In genomic region chr9:110185806-110186205, GRCh38 we compare ENCODE assay signal across 34 cellular contexts. TPM values are rescaled to one million over a fixed set of nuclear protein-coding genes. Genes with fewer than 3 reads are reported as not detected.
"Had no signal": no experiment of that assay in that cellular context is flagged by ENCODE, and none has a peak within 500 bp of the region (broad histone marks: within the 10 kb centered on the region; RNA-seq: fewer than 3 reads in every experiment).

No MANE protein-coding gene starts in this region.

- H3K4me1 Mint-ChIP-seq: stimulated activated naive CD8-positive, alpha-beta T cell treated with anti-CD3 and anti-CD28 coated beads, Interleukin-15, amount 100 ng/mL, for 72 hours had no signal

- H3K4me2 ChIP-seq: hepatocyte, smooth muscle cell had no signal

- H3K27ac Mint-ChIP-seq: memory B cell; naive thymus-derived CD4-positive, alpha-beta T cell; natural killer cell treated with Interleukin-12 subunit alpha and Interleukin-12 subunit beta and Interleukin-15 and Interleukin-18, amount 100 ng/mL, for 72 hours; progenitor cell of endocrine pancreas; stimulated activated memory B cell treated with anti-CD40 and anti-IgM and Interleukin-4, amounts not matched to agents 10 μg/mL and 1 μg/mL and 100 μg/mL, for 72 hours; stimulated activated naive CD8-positive, alpha-beta T cell treated with anti-CD3 and anti-CD28 coated beads, Interleukin-15, amount 100 ng/mL, for 72 hours had no signal

- H3K4me3 ChIP-seq: hepatocyte, left lung, lung, mucosa of descending colon, ovary, right atrium auricular region, right lobe of liver, smooth muscle cell, tibial nerve, upper lobe of left lung, vagina had no signal

- DNase-seq: kidney; left colon; left lung; midbrain; mucosa of descending colon; naive thymus-derived CD4-positive, alpha-beta T cell; ovary; right lobe of liver; stimulated activated CD4-positive, alpha-beta T cell treated with anti-CD3 and anti-CD28 coated beads, Interleukin-1b, Interleukin-23, amount 100 ng/mL, for 48 hours; stimulated activated CD4-positive, alpha-beta T cell treated with anti-CD3 and anti-CD28 coated beads, Interleukin-2, amount 100 ng/mL, for 48 hours; stimulated activated CD4-positive, alpha-beta T cell treated with anti-CD3 and anti-CD28 coated beads, Interleukin-4, amount 100 ng/mL, for 4 hours; stimulated activated CD8-positive, alpha-beta memory T cell treated with anti-CD3 and anti-CD28 coated beads, Interleukin-4, amount 100 ng/mL, for 48 hours; stimulated activated naive CD4-positive, alpha-beta T cell treated with Interleukin-2 at 50 U/mL for 16 hours; stimulated activated naive CD8-positive, alpha-beta T cell treated with anti-CD3 and anti-CD28 coated beads, Interleukin-15, amount 100 ng/mL, for 72 hours; substantia nigra had no signal

- H3K9me3 Mint-ChIP-seq: natural killer cell treated with Interleukin-12 subunit alpha and Interleukin-12 subunit beta and Interleukin-15 and Interleukin-18, amount 100 ng/mL, for 72 hours had no signal

- H3K36me3 ChIP-seq: left lung, ovary, right atrium auricular region, right lobe of liver, tibial nerve, upper lobe of left lung, vagina had no signal

- H3K27me3 ChIP-seq: hepatocyte, left lung, ovary, right atrium auricular region, right lobe of liver, tibial nerve, upper lobe of left lung, vagina had no signal

- H3K79me2 ChIP-seq: hepatocyte had no signal

- H3K27me3 Mint-ChIP-seq: progenitor cell of endocrine pancreas; stimulated activated memory B cell treated with anti-CD40 and anti-IgM and Interleukin-4, amounts not matched to agents 10 μg/mL and 1 μg/mL and 100 μg/mL, for 72 hours; stimulated activated naive CD8-positive, alpha-beta T cell treated with anti-CD3 and anti-CD28 coated beads, Interleukin-15, amount 100 ng/mL, for 72 hours had no signal

- H3K36me3 Mint-ChIP-seq: natural killer cell treated with Interleukin-12 subunit alpha and Interleukin-12 subunit beta and Interleukin-15 and Interleukin-18, amount 100 ng/mL, for 72 hours; stimulated activated memory B cell treated with anti-CD40 and anti-IgM and Interleukin-4, amounts not matched to agents 10 μg/mL and 1 μg/mL and 100 μg/mL, for 72 hours had no signal

- H2AFZ ChIP-seq: hepatocyte had no signal

- H3K27ac ChIP-seq: hepatocyte, left lung, ovary, right atrium auricular region, right lobe of liver, tibial nerve, upper lobe of left lung, vagina had no signal

- H3K4me3 Mint-ChIP-seq: memory B cell; naive thymus-derived CD4-positive, alpha-beta T cell; natural killer cell treated with Interleukin-12 subunit alpha and Interleukin-12 subunit beta and Interleukin-15 and Interleukin-18, amount 100 ng/mL, for 72 hours; stimulated activated memory B cell treated with anti-CD40 and anti-IgM and Interleukin-4, amounts not matched to agents 10 μg/mL and 1 μg/mL and 100 μg/mL, for 72 hours; stimulated activated naive CD8-positive, alpha-beta T cell treated with anti-CD3 and anti-CD28 coated beads, Interleukin-15, amount 100 ng/mL, for 72 hours had no signal

- FAIRE-seq: kidney had no signal

- ATAC-seq: left colon; left lung; mucosa of descending colon; naive thymus-derived CD4-positive, alpha-beta T cell; natural killer cell treated with Interleukin-12 subunit alpha and Interleukin-12 subunit beta and Interleukin-15 and Interleukin-18, amount 100 ng/mL, for 72 hours; right lobe of liver; stimulated activated memory B cell treated with anti-CD40 and anti-IgM and Interleukin-4, amounts not matched to agents 10 μg/mL and 1 μg/mL and 100 μg/mL, for 72 hours; stimulated activated naive CD8-positive, alpha-beta T cell treated with anti-CD3 and anti-CD28 coated beads, Interleukin-15, amount 100 ng/mL, for 72 hours had no signal

- H3K9me3 ChIP-seq: left lung, mucosa of descending colon, ovary, right atrium auricular region, right lobe of liver, tibial nerve, upper lobe of left lung, vagina had no signal

RNA-seq across cellular contexts. Expression of gene C9orf152, which starts 22.2 kb away (rescaled TPM):
- total RNA-seq: mesenteric fat pad; myocyte; naive thymus-derived CD4-positive, alpha-beta T cell; natural killer cell treated with Interleukin-12 subunit alpha and Interleukin-12 subunit beta and Interleukin-15 and Interleukin-18, amount 100 ng/mL, for 72 hours; omental fat pad; progenitor cell of endocrine pancreas; pulmonary artery endothelial cell; renal cortical epithelial cell; right atrium auricular region; skeletal muscle tissue; smooth muscle cell; temporal lobe; tibial nerve had no signal
- polyA plus RNA-seq: naive thymus-derived CD4-positive, alpha-beta T cell; neural cell; smooth muscle cell had no signal
